In the genomic region with DNA sequence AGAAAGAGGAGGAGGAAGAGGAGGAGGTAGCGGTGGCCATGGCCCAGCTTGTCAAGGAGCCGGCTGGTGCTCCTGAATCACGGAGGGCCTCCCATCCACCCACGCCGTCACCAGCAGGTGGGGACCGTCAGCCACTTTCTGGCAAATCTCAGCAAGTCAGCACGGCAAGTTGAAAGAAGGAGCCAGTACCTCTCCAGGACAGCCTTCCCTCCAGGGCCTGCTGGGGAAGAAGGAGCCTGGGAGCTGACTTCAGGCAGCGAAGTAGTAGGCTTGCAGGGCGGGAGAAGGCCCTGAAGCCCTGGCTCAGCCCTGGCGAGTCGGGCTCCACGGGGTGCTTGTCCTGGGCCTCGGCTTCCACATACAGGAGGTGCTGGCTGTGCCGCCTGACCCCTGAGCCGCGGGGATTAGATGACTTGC, we compare ENCODE assay signal across 10 cellular contexts.
DNase-seq lines count a peak whose midpoint lies in the region; ATAC-seq, FAIRE-seq and TF ChIP-seq lines count a peak whose summit lies in the region.
"Had no signal": no experiment of that assay in that cellular context is flagged by ENCODE, and none has a peak within 500 bp of the region (broad histone marks: within the 10 kb centered on the region; RNA-seq: fewer than 3 reads in every experiment).

No MANE protein-coding gene starts in this region.

- peaks cover 28% of the 10 kb centered on the region for H3K4me1 Mint-ChIP-seq in activated naive CD8-positive, alpha-beta T cell (ENCODE audit: low read depth)

- H3K4me3 ChIP-seq in Peyer's patch (no peak overlapping the region), left ventricle myocardium inferior (no peak overlapping the region), small intestine (ENCODE audit: low read depth in 1 of 2, low read length in 2 of 2) (no peak overlapping the region)
- H3K4me3 ChIP-seq: SK-N-MC had no signal

- intact Hi-C loops in left ventricle myocardium inferior (cut with micrococcal nuclease) = loop anchor here (5.0 kb wide), 1 partner anchor 287 kb away; no protein-coding TSS in a partner anchor

- H3K27ac ChIP-seq in Peyer's patch (no peak overlapping the region), left ventricle myocardium inferior (replicated peaks) (no peak overlapping the region), small intestine (ENCODE audit: low read depth in 1 of 2, low read length in 1 of 2) (no peak overlapping the region)
- H3K27ac ChIP-seq: SK-N-MC had no signal

- H3K4me1 ChIP-seq in Peyer's patch (no peaks in the 10 kb centered on the region), left ventricle myocardium inferior (peaks cover 15% of the 10 kb centered on the region), small intestine (ENCODE audit: control insufficient read depth in 2 of 2, insufficient read depth in 1 of 2, low read depth in 1 of 2, low read length in 1 of 2) (no peaks in the 10 kb centered on the region)

- TF ChIP-seq POLR2A in Peyer's patch (IDR thresholded peaks at IDR 0.05) = no peak

- no peaks in the 10 kb centered on the region for H3K36me3 Mint-ChIP-seq in activated naive CD8-positive, alpha-beta T cell

- 57 to 62% (median 58%) methylated on average over 16 of the region's 16 CpGs for WGBS in small intestine, 3 donors

- H3K9me3 Mint-ChIP-seq in activated naive CD8-positive, alpha-beta T cell (ENCODE audit: low read depth) = no peaks in the 10 kb centered on the region
- H3K9me3 Mint-ChIP-seq: stimulated activated naive CD8-positive, alpha-beta T cell treated with anti-CD3 and anti-CD28 coated beads, Interleukin-15, Interleukin-2, amounts not matched to agents 100 ng/mL and 50 ng/mL, for 24 hours had no signal

- H3K36me3 ChIP-seq in Peyer's patch (no peaks in the 10 kb centered on the region), left ventricle myocardium inferior (no peaks in the 10 kb centered on the region), small intestine (ENCODE audit: control insufficient read depth in 2 of 2, insufficient read depth in 2 of 2, low read length in 2 of 2) (no peaks in the 10 kb centered on the region)

- DNase-seq in GM10266 (ENCODE audit: extremely low spot score) (peak; percentile 63), Peyer's patch (peak; percentile 34 to 82 (median 81)), left ventricle myocardium inferior (peak; percentile 82), small intestine (peak; percentile 67), NCI-H2171 treated with DMSO at 0.1 percent for 48 hours (lab: John Stamatoyannopoulos, UW) (no peak), DMS153 (lab: John Stamatoyannopoulos, UW) (no peak)

- FAIRE-seq in small intestine (lab: Jason Lieb, UNC) = no peak

- H3K27me3 Mint-ChIP-seq in activated naive CD8-positive, alpha-beta T cell = no peaks in the 10 kb centered on the region
- H3K27me3 Mint-ChIP-seq: stimulated activated naive CD8-positive, alpha-beta T cell treated with anti-CD3 and anti-CD28 coated beads, Interleukin-15, Interleukin-2, amounts not matched to agents 100 ng/mL and 50 ng/mL, for 24 hours had no signal

- peak; percentile 61 for TF ChIP-seq CTCF in GM10266 (IDR thresholded peaks at IDR 0.05; ENCODE audit: control insufficient read depth, insufficient read depth, low read depth, missing control alignments)
- TF ChIP-seq CTCF in Peyer's patch (IDR thresholded peaks at IDR 0.05) = peak in 4 of 6 experiments; percentile 41 to 67 (median 63)
- peak; percentile 76 for TF ChIP-seq CTCF in left ventricle myocardium inferior (IDR thresholded peaks at IDR 0.05; ENCODE audit: borderline replicate concordance)

- no peak for ATAC-seq in GM18870 (IDR thresholded peaks at IDR 0.05; ENCODE audit: unreplicated experiment)

- no peaks in the 10 kb centered on the region for H3K27me3 ChIP-seq in Peyer's patch
- no peaks in the 10 kb centered on the region for H3K27me3 ChIP-seq in left ventricle myocardium inferior (ENCODE audit: low read depth)
- no peaks in the 10 kb centered on the region for H3K27me3 ChIP-seq in small intestine (ENCODE audit: control insufficient read depth in 2 of 2, insufficient read depth in 2 of 2, low read length in 2 of 2)

- H3K27ac Mint-ChIP-seq in activated naive CD8-positive, alpha-beta T cell = peak overlapping the region; percentile 41
- H3K27ac Mint-ChIP-seq: stimulated activated naive CD8-positive, alpha-beta T cell treated with anti-CD3 and anti-CD28 coated beads, Interleukin-15, Interleukin-2, amounts not matched to agents 100 ng/mL and 50 ng/mL, for 24 hours had no signal

- no peak overlapping the region for H3K4me3 Mint-ChIP-seq in activated naive CD8-positive, alpha-beta T cell
- H3K4me3 Mint-ChIP-seq: stimulated activated naive CD8-positive, alpha-beta T cell treated with anti-CD3 and anti-CD28 coated beads, Interleukin-15, Interleukin-2, amounts not matched to agents 100 ng/mL and 50 ng/mL, for 24 hours had no signal

- H3K9me3 ChIP-seq in Peyer's patch (no peaks in the 10 kb centered on the region), left ventricle myocardium inferior (replicated peaks) (no peaks in the 10 kb centered on the region), small intestine (ENCODE audit: control insufficient read depth, low read depth) (no peaks in the 10 kb centered on the region)

Comparison
In these comparisons a context has a peak if more than half of its experiments do, and no peak if none do; other contexts are left out.
1. DNase-seq: peak in GM10266 (single experiment), Peyer's patch (3 of 3), left ventricle myocardium inferior (single experiment) and small intestine (single experiment); none in NCI-H2171 treated with DMSO at 0.1 percent for 48 hours (single experiment) and DMS153 (single experiment).
2. Peak in every context shown above with its lines, with median percentiles within 50 percentile points of each other: CTCF ChIP-seq.